ENCODE assay signal across 14 cellular contexts in the genomic region with DNA sequence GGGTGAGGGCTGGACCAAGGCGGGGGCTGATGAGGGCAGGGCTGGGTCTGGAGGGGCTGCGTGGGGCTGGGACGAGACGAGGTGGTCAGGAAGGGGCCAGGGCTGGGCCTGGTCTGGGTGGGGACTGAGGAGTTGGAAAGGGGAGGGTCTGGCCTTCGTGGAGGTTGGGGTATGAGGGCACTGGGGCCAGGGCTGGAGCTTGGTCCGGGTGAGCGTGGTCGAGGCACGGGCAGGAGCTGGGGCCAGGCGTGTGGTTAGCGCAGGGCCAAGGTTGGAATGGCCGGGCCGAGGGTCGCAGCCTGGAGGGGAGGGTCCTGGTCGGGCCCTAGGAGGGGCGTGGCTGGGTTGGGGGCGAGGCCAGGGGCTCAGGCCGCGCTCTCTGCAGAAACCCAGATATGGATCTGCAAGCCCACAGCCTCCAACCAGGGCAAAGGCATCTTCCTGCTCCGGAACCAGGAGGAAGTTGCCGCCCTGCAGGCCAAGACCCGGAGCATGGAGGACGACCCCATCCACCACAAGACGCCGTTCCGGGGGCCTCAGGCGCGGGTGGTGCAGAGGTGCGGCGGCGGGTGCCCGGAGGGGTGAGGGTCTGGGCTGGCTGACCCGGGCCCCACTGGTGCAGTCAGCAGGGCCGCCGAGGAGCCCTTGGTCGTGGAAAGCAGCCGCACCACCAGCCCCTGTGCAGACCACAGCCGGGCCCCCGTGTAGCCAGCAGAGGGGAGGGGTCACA. TPM values are rescaled to one million over a fixed set of nuclear protein-coding genes. Genes with fewer than 3 reads are reported as not detected.
DNase-seq lines count a peak whose midpoint lies in the region; ATAC-seq and TF ChIP-seq lines count a peak whose summit lies in the region.
"Had no signal": no experiment of that assay in that cellular context is flagged by ENCODE, and none has a peak within 500 bp of the region (broad histone marks: within the 10 kb centered on the region; RNA-seq: fewer than 3 reads in every experiment).

No MANE protein-coding gene starts in this region.

- peak overlapping the region; percentile 92 for H4K91ac ChIP-seq in neuronal stem cell (ENCODE audit: low read depth, low read length, poor library complexity)

- H3K4me3 Mint-ChIP-seq in endodermal cell: no peak overlapping the region
- H3K4me3 Mint-ChIP-seq: brain; CD4-positive, CD25-positive, alpha-beta regulatory T cell; memory B cell had no signal

- WGBS in endodermal cell (ENCODE audit: insufficient coverage in 1 of 2, insufficient read length in 1 of 2), 2 experiments: 91 to 92% methylated on average over 18 to 39 of the region's 39 CpGs
- no CpG with 5 or more reads among the region's 39 CpGs for WGBS in neuronal stem cell (ENCODE audit: extremely low coverage in 2 of 2, insufficient read length in 2 of 2, insufficient replicate concordance in 1 of 2), 2 donors

- TF ChIP-seq RAD21 in Ishikawa (IDR thresholded peaks at IDR 0.05; ENCODE audit: low read depth): no peak

- peak overlapping the region; percentile 22 for H3K27ac ChIP-seq in endodermal cell (ENCODE audit: low read depth, low read length)
- H3K27ac ChIP-seq in neuronal stem cell (replicated peaks; ENCODE audit: low read length): no peak overlapping the region
- H3K27ac ChIP-seq: stomach had no signal

- ATAC-seq in HG03095 (IDR thresholded peaks at IDR 0.05; ENCODE audit: unreplicated experiment): no peak

- H3K9me3 ChIP-seq in endodermal cell (ENCODE audit: control insufficient read depth, low read length): no peaks in the 10 kb centered on the region
- H3K9me3 ChIP-seq in neuronal stem cell (replicated peaks in 1 of 2; ENCODE audit: control insufficient read depth in 2 of 2, insufficient read depth in 1 of 2, low read depth in 1 of 2, low read length in 2 of 2): no peaks in the 10 kb centered on the region
- H3K9me3 ChIP-seq: stomach had no signal

- peak overlapping the region; percentile 89 for H3K18ac ChIP-seq in neuronal stem cell (ENCODE audit: low read length)

- DNase-seq in endodermal cell (peak; percentile 59), neuronal stem cell (ENCODE audit: low spot score) (no peak), NOMO-1 (lab: John Stamatoyannopoulos, UW; ENCODE audit: unreplicated experiment in 2 of 2) (no peak), NOMO-1 treated with DMSO at 0.1 percent for 48 hours (lab: John Stamatoyannopoulos, UW; ENCODE audit: unreplicated experiment) (no peak)
- DNase-seq: activated CD8-positive, alpha-beta memory T cell treated with anti-CD3 and anti-CD28 coated beads for 24 hours; small intestine; stomach had no signal

- H3K14ac ChIP-seq in neuronal stem cell (ENCODE audit: low read length): peak overlapping the region; percentile 94

- H3K23ac ChIP-seq in neuronal stem cell (ENCODE audit: low read depth, low read length, poor library complexity): peak overlapping the region; percentile 89

- H2AFZ ChIP-seq in neuronal stem cell (ENCODE audit: low read length): peak overlapping the region; percentile 71

- peak overlapping the region; percentile 96 for H2AK5ac ChIP-seq in neuronal stem cell (ENCODE audit: low read depth, low read length)

- H3K9ac ChIP-seq in endodermal cell (ENCODE audit: extremely low read depth, low read length, poor library complexity, severe bottlenecking) (no peak overlapping the region), neuronal stem cell (ENCODE audit: low read depth, low read length, poor library complexity) (peak overlapping the region; percentile 44)

- no peak overlapping the region for H3K27ac Mint-ChIP-seq in endodermal cell
- H3K27ac Mint-ChIP-seq: brain; CD4-positive, CD25-positive, alpha-beta regulatory T cell had no signal

- H2BK15ac ChIP-seq in neuronal stem cell (ENCODE audit: low read length): peak overlapping the region; percentile 94

- peaks cover 5% of the 10 kb centered on the region for H3K79me1 ChIP-seq in neuronal stem cell (ENCODE audit: low read depth, low read length)

- peak overlapping the region; percentile 53 for H3K4ac ChIP-seq in neuronal stem cell (ENCODE audit: low read length)

- no peaks in the 10 kb centered on the region for H3K36me3 ChIP-seq in endodermal cell (ENCODE audit: control insufficient read depth, insufficient read depth, low read length)
- H3K36me3 ChIP-seq in neuronal stem cell (replicated peaks in 1 of 2; ENCODE audit: control insufficient read depth in 2 of 2, insufficient read depth in 2 of 2, low read length in 2 of 2): no peaks in the 10 kb centered on the region
- H3K36me3 ChIP-seq: stomach had no signal

- H2BK120ac ChIP-seq in neuronal stem cell (ENCODE audit: low read depth, low read length): peak overlapping the region; percentile 76

- peak overlapping the region; percentile 18 for H3K4me2 ChIP-seq in neuronal stem cell (ENCODE audit: insufficient read depth, low read length, poor library complexity, severe bottlenecking)

- no peaks in the 10 kb centered on the region for H3K27me3 Mint-ChIP-seq in endodermal cell (ENCODE audit: insufficient read depth)

- no peak overlapping the region for H3K4me3 ChIP-seq in endodermal cell (ENCODE audit: low read length)
- H3K4me3 ChIP-seq in neuronal stem cell (ENCODE audit: low read length in 2 of 2): no peak overlapping the region
- H3K4me3 ChIP-seq: stomach had no signal

- TF ChIP-seq EP300 in Ishikawa (IDR thresholded peaks at IDR 0.05; ENCODE audit: borderline replicate concordance): no peak

- no peak overlapping the region for H2BK12ac ChIP-seq in neuronal stem cell (ENCODE audit: low read length)

- peak overlapping the region; percentile 43 for H4K8ac ChIP-seq in neuronal stem cell (ENCODE audit: low read depth, low read length)

- H2BK5ac ChIP-seq in neuronal stem cell (ENCODE audit: low read length): peak overlapping the region; percentile 39

- TF ChIP-seq CTCF in endodermal cell (conservative IDR thresholded peaks at IDR 0.05): no peak

- H3K36me3 Mint-ChIP-seq in endodermal cell (ENCODE audit: low read depth): no peaks in the 10 kb centered on the region
- H3K36me3 Mint-ChIP-seq: brain; CD4-positive, CD25-positive, alpha-beta regulatory T cell; memory B cell had no signal

- H3K4me1 ChIP-seq in endodermal cell (ENCODE audit: control insufficient read depth, insufficient read depth, low read length) (no peaks in the 10 kb centered on the region), neuronal stem cell (ENCODE audit: control insufficient read depth in 2 of 2, insufficient read depth in 1 of 2, low read depth in 1 of 2, low read length in 2 of 2) (peaks cover 3 to 6% of the 10 kb centered on the region in 2 donors)
- H3K4me1 ChIP-seq: stomach had no signal

- no peaks in the 10 kb centered on the region for H3K4me1 Mint-ChIP-seq in endodermal cell

- H3K9me3 Mint-ChIP-seq in endodermal cell: no peaks in the 10 kb centered on the region
- H3K9me3 Mint-ChIP-seq: memory B cell had no signal

- H3K27me3 ChIP-seq in endodermal cell (ENCODE audit: control insufficient read depth, insufficient read depth, low read length, poor library complexity, severe bottlenecking) (no peaks in the 10 kb centered on the region), neuronal stem cell (ENCODE audit: control insufficient read depth in 3 of 3, insufficient read depth in 3 of 3, low read depth in 1 of 3, low read length in 3 of 3) (peaks cover 0 to 10% (median 0%) of the 10 kb centered on the region in 3 experiments)

TF ChIP-seq in Ishikawa, 13 proteins besides CTCF, POLR2A, EP300 and RAD21 (continues in another document):
- TF ChIP-seq, protein P1, sequence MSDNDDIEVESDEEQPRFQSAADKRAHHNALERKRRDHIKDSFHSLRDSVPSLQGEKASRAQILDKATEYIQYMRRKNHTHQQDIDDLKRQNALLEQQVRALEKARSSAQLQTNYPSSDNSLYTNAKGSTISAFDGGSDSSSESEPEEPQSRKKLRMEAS (IDR thresholded peaks at IDR 0.05): no peak
- TF ChIP-seq TCF12 (IDR thresholded peaks at IDR 0.05; ENCODE audit: low read depth) (no peak), ZBTB7A (IDR thresholded peaks at IDR 0.05; ENCODE audit: low read depth) (0 out of 2 replicates have a peak, but pooled peaks have one; percentile 42), YY1 (IDR thresholded peaks at IDR 0.05; ENCODE audit: low read depth) (no peak), NFIC (IDR thresholded peaks at IDR 0.05) (no peak), FOXM1 (IDR thresholded peaks at IDR 0.05; ENCODE audit: borderline replicate concordance, low read depth) (no peak)

RNA-seq across cellular contexts. Expression of a gene that starts 9.0 kb away (rescaled TPM):
- total RNA-seq in endodermal cell: 1 to 10 TPM in 1 of 2 donors, under 1 TPM in 1; 0.93 to 1.2 TPM
- polyA plus RNA-seq in endodermal cell (2013, experiment 1 of 2): 1.1 TPM
- polyA plus RNA-seq in endodermal cell (2013, experiment 2 of 2): 0.21 TPM
- 1.3 TPM for polyA plus RNA-seq in neuronal stem cell (2013, experiment 1 of 2)
- 1.3 TPM for polyA plus RNA-seq in neuronal stem cell (2013, experiment 2 of 2)
- total RNA-seq: CD4-positive, CD25-positive, alpha-beta regulatory T cell; fibroblast of lung; MCF 10A had no signal
- polyA plus RNA-seq: CD4-positive, CD25-positive, alpha-beta regulatory T cell; fibroblast of lung had no signal

RNA-seq across cellular contexts. Expression of a gene that starts 23.7 kb away (rescaled TPM):
- total RNA-seq in endodermal cell: 1 to 10 TPM in 1 of 2 donors, under 1 TPM in 1; 0.95 to 1.7 TPM
- polyA plus RNA-seq in endodermal cell (2013, experiment 1 of 2): not detected
- 0.25 TPM for polyA plus RNA-seq in endodermal cell (2013, experiment 2 of 2)
- polyA plus RNA-seq in neuronal stem cell (2013, experiment 1 of 2): 0.21 TPM
- polyA plus RNA-seq in neuronal stem cell (2013, experiment 2 of 2): 0.36 TPM
- total RNA-seq: MCF 10A had no signal
- polyA plus RNA-seq: fibroblast of lung had no signal

RNA-seq across cellular contexts. Expression of a gene that starts 31.3 kb away (rescaled TPM):
- total RNA-seq in endodermal cell: under 1 TPM in 1 of 2 donors, not detected in 1; 0.20 TPM
- polyA plus RNA-seq in endodermal cell (2013, experiment 1 of 2): not detected
- not detected for polyA plus RNA-seq in endodermal cell (2013, experiment 2 of 2)
- polyA plus RNA-seq in neuronal stem cell (2013, experiment 1 of 2): 0.06 TPM
- polyA plus RNA-seq in neuronal stem cell (2013, experiment 2 of 2): 0.08 TPM
- total RNA-seq: MCF 10A had no signal

RNA-seq across cellular contexts. Expression of a gene that starts 49.1 kb away (rescaled TPM):
- total RNA-seq in endodermal cell: 10 to 100 TPM; 85.9 to 95.6 TPM
- polyA plus RNA-seq in endodermal cell (2013, experiment 1 of 2): 77.8 TPM
- polyA plus RNA-seq in endodermal cell (2013, experiment 2 of 2): 71.1 TPM
- polyA plus RNA-seq in neuronal stem cell (2013, experiment 1 of 2): 62.8 TPM
- 64.4 TPM for polyA plus RNA-seq in neuronal stem cell (2013, experiment 2 of 2)

RNA-seq across cellular contexts. Expression of a gene that starts 49.4 kb away (rescaled TPM):
- 10 to 100 TPM; 24.8 to 31.5 TPM for total RNA-seq in endodermal cell
- 27.8 TPM for polyA plus RNA-seq in endodermal cell (2013, experiment 1 of 2)
- polyA plus RNA-seq in endodermal cell (2013, experiment 2 of 2): 24.0 TPM
- polyA plus RNA-seq in neuronal stem cell (2013, experiment 1 of 2): 24.2 TPM
- polyA plus RNA-seq in neuronal stem cell (2013, experiment 2 of 2): 23.9 TPM
